In genomic region chr1:18901952-18902522, GRCh38 we compare ENCODE assay signal across 8 cellular contexts. TPM values are rescaled to one million over a fixed set of nuclear protein-coding genes. Genes with fewer than 3 reads are reported as not detected.
A peak's percentile ranks its signal among the peaks of the same experiment; 100 is the strongest.
DNase-seq lines count a peak whose midpoint lies in the region; ATAC-seq and TF ChIP-seq lines count a peak whose summit lies in the region.

No MANE protein-coding gene starts in this region.

- H3K4me3 ChIP-seq in adrenal gland (peak overlapping the region; percentile 22 to 94 (median 33)), iPS-18a (ENCODE audit: low read length) (peak overlapping the region; percentile 90)

- H3K36me3 ChIP-seq in adrenal gland (replicated peaks in 1 of 2) (peaks cover 0 to 4% of the 10 kb centered on the region in 2 donors), iPS-18a (ENCODE audit: control insufficient read depth, low read depth, low read length) (no peaks in the 10 kb centered on the region)

- H3K27me3 Mint-ChIP-seq in stimulated activated naive CD8-positive, alpha-beta T cell treated with anti-CD3 and anti-CD28 coated beads, Interleukin-15, amount 100 ng/mL, for 72 hours, result no peaks in the 10 kb centered on the region

- peaks cover 48% of the 10 kb centered on the region for H3K4me1 Mint-ChIP-seq in stimulated activated naive CD8-positive, alpha-beta T cell treated with anti-CD3 and anti-CD28 coated beads, Interleukin-15, amount 100 ng/mL, for 72 hours

- H3K9ac ChIP-seq in iPS-18a (ENCODE audit: low read length), result peak overlapping the region; percentile 93

- H3K27ac ChIP-seq in adrenal gland (peak overlapping the region; percentile 74 to 94 (median 91)), iPS-18a (ENCODE audit: low read length) (peak overlapping the region; percentile 98)

- intact Hi-C loops in adrenal gland (cut with DNase I), result no loop called here

- DNase-seq in NCI-H146 (lab: John Stamatoyannopoulos, UW) (peak; percentile 2), NCI-H146 treated with DMSO at 0.1 percent for 48 hours (lab: John Stamatoyannopoulos, UW; ENCODE audit: unreplicated experiment) (no peak), KBM-7 (peak; percentile 24), adrenal gland (no peak), SK-N-DZ (ENCODE audit: low spot score) (no peak)
- no peak for DNase-seq in stimulated activated naive CD8-positive, alpha-beta T cell treated with anti-CD3 and anti-CD28 coated beads, Interleukin-15, amount 100 ng/mL, for 72 hours

- H3K27me3 ChIP-seq in adrenal gland (no peaks in the 10 kb centered on the region), iPS-18a (ENCODE audit: control insufficient read depth, insufficient read depth, low read length) (peaks cover 19% of the 10 kb centered on the region)

- H3K4me1 ChIP-seq in adrenal gland (replicated peaks in 1 of 2) (peaks cover 10 to 16% of the 10 kb centered on the region in 2 donors), iPS-18a (ENCODE audit: control insufficient read depth, low read depth, low read length) (no peaks in the 10 kb centered on the region)

- peak in 1 of 2 donors; percentile 63 for TF ChIP-seq POLR2A in adrenal gland (IDR thresholded peaks at IDR 0.05)

- no peaks in the 10 kb centered on the region for H3K9me3 Mint-ChIP-seq in stimulated activated naive CD8-positive, alpha-beta T cell treated with anti-CD3 and anti-CD28 coated beads, Interleukin-15, amount 100 ng/mL, for 72 hours

- no peak for TF ChIP-seq CTCF in adrenal gland (IDR thresholded peaks at IDR 0.05)

- H3K9me3 ChIP-seq in adrenal gland (replicated peaks in 1 of 3) (no peaks in the 10 kb centered on the region), iPS-18a (ENCODE audit: control insufficient read depth, low read depth, low read length) (no peaks in the 10 kb centered on the region)

- WGBS in adrenal gland, 4 donors, result 1 to 4% (median 1%) methylated on average over 11 to 44 of the region's 44 CpGs

- peak overlapping the region; percentile 88 to 100 for H3K4me3 Mint-ChIP-seq in stimulated activated naive CD8-positive, alpha-beta T cell treated with anti-CD3 and anti-CD28 coated beads, Interleukin-15, amount 100 ng/mL, for 72 hours

- in situ Hi-C loops in KBM-7 (cut with MboI; ENCODE audit: low pct_unique_long_range_greater_than_20kb, low sequenced_read_pairs), result loop anchor here (25.0 kb wide), 1 partner anchor 185 kb away; no protein-coding TSS in a partner anchor

- peak overlapping the region; percentile 86 to 100 for H3K27ac Mint-ChIP-seq in stimulated activated naive CD8-positive, alpha-beta T cell treated with anti-CD3 and anti-CD28 coated beads, Interleukin-15, amount 100 ng/mL, for 72 hours

- ATAC-seq in stimulated activated naive CD8-positive, alpha-beta T cell treated with anti-CD3 and anti-CD28 coated beads, Interleukin-15, amount 100 ng/mL, for 72 hours, result peak; percentile 1
- ATAC-seq in GM18907 (IDR thresholded peaks at IDR 0.05; ENCODE audit: unreplicated experiment), result no peak

RNA-seq across cellular contexts. Expression of gene ALDH4A1, which starts 0.3 kb away (rescaled TPM):
- total RNA-seq in adrenal gland, result 10 to 100 TPM; 18.1 to 46.9 (median 26.5) TPM
- 10 to 100 TPM; 11.3 to 15.1 (median 12.5) TPM for polyA plus RNA-seq in adrenal gland
- 17.8 and 24.8 TPM in 2 replicates for polyA plus RNA-seq in SK-N-DZ (2014; cell fraction: cytosol; rRNA removed)
- polyA plus RNA-seq in SK-N-DZ (2014; cell fraction: nucleus; rRNA removed), result 45.7 and 51.6 TPM in 2 replicates

RNA-seq across cellular contexts. Expression of gene TAS1R2, which starts 42.6 kb away (rescaled TPM):
- total RNA-seq in adrenal gland, result not detected
- polyA plus RNA-seq in adrenal gland, result not detected
- not detected in 2 replicates for polyA plus RNA-seq in SK-N-DZ (2014; cell fraction: cytosol; rRNA removed)
- polyA plus RNA-seq in SK-N-DZ (2014; cell fraction: nucleus; rRNA removed), result not detected in 2 replicates

RNA-seq across cellular contexts. Expression of gene IFFO2, which starts 54.4 kb away (rescaled TPM):
- total RNA-seq in adrenal gland, result 10 to 100 TPM; 13.5 to 23.4 (median 17.9) TPM
- polyA plus RNA-seq in adrenal gland, result 10 to 100 TPM in 1 of 3 donors, 1 to 10 TPM in 2; 5.9 to 10.8 (median 9.7) TPM
- polyA plus RNA-seq in SK-N-DZ (2014; cell fraction: cytosol; rRNA removed), result 1.0 and 1.1 TPM in 2 replicates
- polyA plus RNA-seq in SK-N-DZ (2014; cell fraction: nucleus; rRNA removed), result 0.13 and 0.33 TPM in 2 replicates

Comparison
In these comparisons a context has a peak if more than half of its experiments do, and no peak if none do; other contexts are left out.
1. DNase-seq: peak in NCI-H146 (single experiment) and KBM-7 (single experiment); none in NCI-H146 treated with DMSO at 0.1 percent for 48 hours (single experiment), adrenal gland (0 of 7), stimulated activated naive CD8-positive, alpha-beta T cell treated with anti-CD3 and anti-CD28 coated beads, Interleukin-15, amount 100 ng/mL, for 72 hours (0 of 2) and SK-N-DZ (single experiment).